In genomic region chr4:169136330-169136729, GRCh38 we compare ENCODE assay signal across 1 cellular context.
TF ChIP-seq lines count a peak whose summit lies in the region.

No MANE protein-coding gene starts in this region.

TF ChIP-seq in endothelial cell of umbilical vein, 7 proteins besides CTCF, POLR2A, EP300 and RAD21:
- TF ChIP-seq GATA2 (IDR thresholded peaks at IDR 0.05; ENCODE audit: insufficient read depth, insufficient read length, low read depth, low read length): no peak
- no peak for TF ChIP-seq EZH2 (IDR thresholded peaks at IDR 0.05; ENCODE audit: borderline replicate concordance, low read depth, low read length, severe bottlenecking)
- TF ChIP-seq JUN (IDR thresholded peaks at IDR 0.05; ENCODE audit: borderline replicate concordance, insufficient read depth, insufficient read length, low read depth): no peak
- no peak for TF ChIP-seq FOS (IDR thresholded peaks at IDR 0.05; ENCODE audit: borderline replicate concordance, insufficient read depth, low read length)
- TF ChIP-seq POLR2AphosphoS5 (IDR thresholded peaks at IDR 0.05; ENCODE audit: insufficient read depth, low read depth, low read length): no peak
- no peak for TF ChIP-seq MAX (IDR thresholded peaks at IDR 0.05; ENCODE audit: insufficient read depth, insufficient read length)
- TF ChIP-seq MYC (IDR thresholded peaks at IDR 0.05; ENCODE audit: low read depth, low read length): no peak
